In the genomic region with DNA sequence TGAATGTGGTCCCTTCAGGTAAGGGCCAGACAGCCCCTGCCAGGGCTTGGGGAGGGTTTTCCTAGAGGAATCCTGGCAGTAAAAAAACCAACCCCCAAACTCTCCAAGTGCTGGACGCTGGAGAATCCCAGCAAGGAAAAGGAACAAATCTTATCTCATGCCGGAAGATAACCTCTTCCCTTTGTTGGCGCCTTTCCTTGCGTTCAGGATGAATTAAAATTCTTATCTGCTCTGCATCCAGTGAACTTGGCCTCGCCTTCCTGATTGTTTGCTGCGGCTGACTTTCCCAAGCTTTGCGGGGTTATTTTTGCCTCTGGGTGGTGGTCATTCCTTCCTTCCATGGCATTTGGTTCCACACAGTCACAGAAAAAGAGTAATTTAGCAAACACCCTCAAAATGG, we compare ENCODE assay signal across 11 cellular contexts.
DNase-seq lines count a peak whose midpoint lies in the region; ATAC-seq, FAIRE-seq and TF ChIP-seq lines count a peak whose summit lies in the region.
"Had no signal": no experiment of that assay in that cellular context is flagged by ENCODE, and none has a peak within 500 bp of the region (broad histone marks: within the 10 kb centered on the region; RNA-seq: fewer than 3 reads in every experiment).

No MANE protein-coding gene starts in this region.

- H3K36me3 Mint-ChIP-seq in CD8-positive, alpha-beta T cell: no peaks in the 10 kb centered on the region

- no peaks in the 10 kb centered on the region for H3K9me3 Mint-ChIP-seq in CD8-positive, alpha-beta T cell

- TF ChIP-seq CTCF in CD8-positive, alpha-beta T cell (IDR thresholded peaks at IDR 0.05): no peak
- no peak for TF ChIP-seq CTCF in VCaP (conservative IDR thresholded peaks at IDR 0.05)
- TF ChIP-seq CTCF in fibroblast of villous mesenchyme (IDR thresholded peaks at IDR 0.05; ENCODE audit: insufficient read depth, low read depth, low read length): no peak

- intact Hi-C loops in CD8-positive, alpha-beta T cell (cut with DNase I, micrococcal nuclease): no loop called here

- TF ChIP-seq POLR2A in H54 (IDR thresholded peaks at IDR 0.05; ENCODE audit: low read depth, low read length): no peak

- H3K4me1 ChIP-seq in CD8-positive, alpha-beta T cell (ENCODE audit: insufficient read depth, low read length): peaks cover 5% of the 10 kb centered on the region
- H3K4me1 ChIP-seq in neuron (ENCODE audit: insufficient read depth, low read length): peaks cover 16% of the 10 kb centered on the region

- H3K4me3 Mint-ChIP-seq in CD8-positive, alpha-beta T cell: peak overlapping the region; percentile 81

- H3K27me3 ChIP-seq in CD8-positive, alpha-beta T cell (ENCODE audit: insufficient read depth, low read length): no peaks in the 10 kb centered on the region
- H3K27me3 ChIP-seq in neuron (ENCODE audit: insufficient read depth, low read length): no peaks in the 10 kb centered on the region

- no peak overlapping the region for H3K4me3 ChIP-seq in CD8-positive, alpha-beta T cell (ENCODE audit: low read depth, low read length)
- H3K4me3 ChIP-seq in fibroblast of villous mesenchyme (ENCODE audit: low read depth, low read length): peak overlapping the region; percentile 67
- H3K4me3 ChIP-seq in neuron (ENCODE audit: low read length): peak overlapping the region; percentile 60

- DNase-seq in CD8-positive, alpha-beta T cell: no peak
- no peak for DNase-seq in fibroblast of villous mesenchyme (ENCODE audit: low read depth)
- no peak for DNase-seq in H54 (ENCODE audit: insufficient read length, low spot score)
- no peak for DNase-seq in GF-D8 (lab: John Stamatoyannopoulos, UW)
- no peak for DNase-seq in DMS79 treated with DMSO at 0.1 percent for 48 hours (lab: John Stamatoyannopoulos, UW)

- H3K27ac Mint-ChIP-seq in CD8-positive, alpha-beta T cell: no peak overlapping the region

- CTCF ChIA-PET in CD8-positive, alpha-beta T cell (lab: Charles Lee): interaction anchor here (0.7 to 2.8 kb wide), 5 partner anchors 162 to 907 kb away, joined by 3 to 14 read pairs (median 4); no protein-coding TSS in a partner anchor

- POLR2A ChIA-PET in CD8-positive, alpha-beta T cell (lab: Charles Lee): no interaction called here

- H3K36me3 ChIP-seq in CD8-positive, alpha-beta T cell (ENCODE audit: insufficient read depth, low read length): no peaks in the 10 kb centered on the region
- H3K36me3 ChIP-seq in neuron (ENCODE audit: insufficient read depth, low read length): no peaks in the 10 kb centered on the region
- H3K36me3 ChIP-seq: tibial artery had no signal

- H2AFZ ChIP-seq in neuron (ENCODE audit: low read depth, low read length): peak overlapping the region; percentile 46

- no peak overlapping the region for H3K27ac ChIP-seq in CD8-positive, alpha-beta T cell (ENCODE audit: low read depth, low read length)
- peak overlapping the region; percentile 63 for H3K27ac ChIP-seq in VCaP
- H3K27ac ChIP-seq: KMS-11 had no signal

- ATAC-seq in CD8-positive, alpha-beta T cell: no peak
- ATAC-seq in HG03432 (IDR thresholded peaks at IDR 0.05; ENCODE audit: unreplicated experiment): no peak
- ATAC-seq: GM12878 had no signal

- peaks cover 7% of the 10 kb centered on the region for H3K4me1 Mint-ChIP-seq in CD8-positive, alpha-beta T cell (ENCODE audit: low read depth)

- FAIRE-seq in H54 (lab: Jason Lieb, UNC): no peak
- FAIRE-seq: GM12878 had no signal

- no peaks in the 10 kb centered on the region for H3K9me3 ChIP-seq in CD8-positive, alpha-beta T cell (ENCODE audit: low read length)
- peaks cover 15% of the 10 kb centered on the region for H3K9me3 ChIP-seq in neuron (ENCODE audit: low read length)

- H3K27me3 Mint-ChIP-seq in CD8-positive, alpha-beta T cell (ENCODE audit: low read depth): peaks cover 3% of the 10 kb centered on the region
